In the genomic region with DNA sequence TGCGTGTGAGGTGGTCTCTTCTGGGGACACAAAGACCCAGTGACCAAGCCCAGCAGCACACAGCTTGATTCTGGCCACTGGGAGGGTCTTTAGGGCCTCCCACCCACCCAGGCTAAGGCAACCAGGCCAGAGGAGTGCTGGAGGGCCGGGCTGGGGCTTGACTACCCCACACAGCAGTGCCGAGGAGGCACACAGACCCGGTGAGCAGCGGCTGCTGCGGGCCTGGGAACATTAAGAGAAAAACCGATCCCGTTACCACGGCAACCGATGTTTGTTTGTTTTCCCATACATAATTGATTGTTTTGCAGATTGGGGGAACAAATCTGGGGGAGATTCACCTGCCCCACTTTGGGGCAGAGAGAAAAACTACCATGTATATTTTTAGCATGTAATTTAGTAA, we compare ENCODE assay signal across 28 cellular contexts. TPM values are rescaled to one million over a fixed set of nuclear protein-coding genes. Genes with fewer than 3 reads are reported as not detected.
"Had no signal": no experiment of that assay in that cellular context is flagged by ENCODE, and none has a peak within 500 bp of the region (broad histone marks: within the 10 kb centered on the region; RNA-seq: fewer than 3 reads in every experiment).

No MANE protein-coding gene starts in this region.

- H3K36me3 Mint-ChIP-seq: activated naive CD4-positive, alpha-beta T cell treated with anti-CD3 and anti-CD28 coated beads, Interleukin-2, amount 50 U/mL, for 72 hours; naive B cell had no signal

- H3K4me1 ChIP-seq: ascending aorta, psoas muscle had no signal

- ATAC-seq: activated naive CD4-positive, alpha-beta T cell treated with anti-CD3 and anti-CD28 coated beads, Interleukin-2, amount 50 U/mL, for 72 hours; activated T-helper 17 cell treated with anti-CD3 and anti-CD28 coated beads, Interleukin-2, amount 50 U/mL, for 72 hours; effector memory CD8-positive, alpha-beta T cell; left cardiac atrium; psoas muscle; right cardiac atrium had no signal

- DNase-seq: activated CD4-positive, alpha-beta T cell treated with anti-CD3 and anti-CD28 coated beads, Interleukin-2, amount 50 U/mL, for 4 hours; activated CD8-positive, alpha-beta memory T cell treated with anti-CD3 and anti-CD28 coated beads for 24 hours; activated CD8-positive, alpha-beta memory T cell treated with anti-CD3 and anti-CD28 coated beads, Interleukin-2, amount 50 U/mL, for 4 hours; activated T-cell treated with anti-CD3 and anti-CD28 coated beads, Interleukin-2, amount 50 U/mL, for 24 hours; brain microvascular endothelial cell; caudate nucleus; dermis blood vessel endothelial cell; effector memory CD8-positive, alpha-beta T cell; hippocampal formation; left cardiac atrium; mesenchymal stem cell; naive B cell; psoas muscle; stimulated activated CD4-positive, alpha-beta T cell treated with anti-CD3 and anti-CD28 coated beads, Interleukin-12 subunit alpha, Interleukin-12 subunit beta, amount 100 ng/mL, for 4 hours; stimulated activated CD4-positive, alpha-beta T cell treated with anti-CD3 and anti-CD28 coated beads, Interleukin-1b, Interleukin-23, amount 100 ng/mL, for 48 hours; substantia nigra; T-helper 1 cell; tibial artery had no signal

- H3K36me3 ChIP-seq: ascending aorta, brain microvascular endothelial cell, esophagus muscularis mucosa, tibial artery had no signal

- H3K27ac Mint-ChIP-seq: activated naive CD4-positive, alpha-beta T cell treated with anti-CD3 and anti-CD28 coated beads, Interleukin-2, amount 50 U/mL, for 72 hours; activated T-cell treated with anti-CD3 and anti-CD28 coated beads, Interleukin-2, amount 50 U/mL, for 24 hours; activated T-helper 17 cell treated with anti-CD3 and anti-CD28 coated beads, Interleukin-2, amount 50 U/mL, for 72 hours; effector memory CD8-positive, alpha-beta T cell; naive B cell; stimulated activated naive CD8-positive, alpha-beta T cell treated with anti-CD3 and anti-CD28 coated beads, Interleukin-15, Interleukin-2, amounts not matched to agents 100 ng/mL and 50 ng/mL, for 24 hours had no signal

- FAIRE-seq: frontal cortex, islet of Langerhans had no signal

- H3K4me1 Mint-ChIP-seq: activated T-helper 17 cell treated with anti-CD3 and anti-CD28 coated beads, Interleukin-2, amount 50 U/mL, for 72 hours had no signal

- H3K4me3 ChIP-seq: ascending aorta, esophagus muscularis mucosa, psoas muscle, tibial artery had no signal

- H3K9me3 ChIP-seq: ascending aorta, esophagus muscularis mucosa, psoas muscle, tibial artery had no signal

- H3K27ac ChIP-seq: ascending aorta, brain microvascular endothelial cell, esophagus muscularis mucosa, psoas muscle, tibial artery had no signal

- H3K27me3 ChIP-seq: ascending aorta had no signal

- H3K4me3 Mint-ChIP-seq: activated T-cell treated with anti-CD3 and anti-CD28 coated beads, Interleukin-2, amount 50 U/mL, for 24 hours; activated T-helper 17 cell treated with anti-CD3 and anti-CD28 coated beads, Interleukin-2, amount 50 U/mL, for 72 hours; effector memory CD8-positive, alpha-beta T cell; naive B cell; neural crest cell; stimulated activated naive CD8-positive, alpha-beta T cell treated with anti-CD3 and anti-CD28 coated beads, Interleukin-15, Interleukin-2, amounts not matched to agents 100 ng/mL and 50 ng/mL, for 24 hours had no signal

- H3K9me3 Mint-ChIP-seq: activated naive CD4-positive, alpha-beta T cell treated with anti-CD3 and anti-CD28 coated beads, Interleukin-2, amount 50 U/mL, for 72 hours; activated T-cell treated with anti-CD3 and anti-CD28 coated beads, Interleukin-2, amount 50 U/mL, for 24 hours; activated T-helper 17 cell treated with anti-CD3 and anti-CD28 coated beads, Interleukin-2, amount 50 U/mL, for 72 hours; effector memory CD8-positive, alpha-beta T cell; neural crest cell; stimulated activated naive CD8-positive, alpha-beta T cell treated with anti-CD3 and anti-CD28 coated beads, Interleukin-15, Interleukin-2, amounts not matched to agents 100 ng/mL and 50 ng/mL, for 24 hours had no signal

RNA-seq across cellular contexts. Expression of a gene that starts 35.5 kb away (rescaled TPM):
- total RNA-seq: skeletal muscle tissue had no signal
